Comparison of ENCODE assay signal across 8 cellular contexts in the genomic region with DNA sequence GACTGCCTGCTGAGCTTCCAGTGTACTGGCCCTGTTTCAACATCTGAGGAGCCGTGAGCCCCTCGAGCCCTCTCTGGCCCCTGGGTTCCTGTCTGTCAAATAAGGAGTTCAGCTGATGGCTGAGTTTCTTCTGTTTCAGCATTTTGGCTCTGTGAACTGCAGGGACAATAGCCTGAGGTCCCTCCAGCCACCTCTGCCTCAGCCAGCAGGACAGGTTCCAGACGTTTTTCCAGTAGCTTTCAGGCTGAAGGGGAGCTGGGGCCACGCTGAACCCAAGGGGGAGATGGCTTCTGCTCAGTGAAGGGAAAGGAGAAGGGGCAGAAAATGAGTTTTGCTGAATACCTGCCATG. TPM values are rescaled to one million over a fixed set of nuclear protein-coding genes. Genes with fewer than 3 reads are reported as not detected.
DNase-seq lines count a peak whose midpoint lies in the region; ATAC-seq, FAIRE-seq and TF ChIP-seq lines count a peak whose summit lies in the region.
"Had no signal": no experiment of that assay in that cellular context is flagged by ENCODE, and none has a peak within 500 bp of the region (broad histone marks: within the 10 kb centered on the region; RNA-seq: fewer than 3 reads in every experiment).

No MANE protein-coding gene starts in this region.

- H3K9me3 ChIP-seq in ascending aorta: no peaks in the 10 kb centered on the region
- H3K9me3 ChIP-seq in lower lobe of right lung: no peaks in the 10 kb centered on the region
- H3K9me3 ChIP-seq in subcutaneous abdominal adipose tissue (ENCODE audit: control insufficient read depth in 5 of 5, low read length in 5 of 5): no peaks in the 10 kb centered on the region

- H3K36me3 ChIP-seq in ascending aorta (peaks cover 5 to 6% of the 10 kb centered on the region in 2 donors), lower lobe of right lung (peaks cover 9% of the 10 kb centered on the region), subcutaneous abdominal adipose tissue (ENCODE audit: control insufficient read depth in 5 of 5, insufficient read depth in 5 of 5, low read length in 5 of 5) (peaks cover 0 to 8% (median 6%) of the 10 kb centered on the region in 5 donors)

- intact Hi-C loops in ascending aorta (cut with DNase I) (loop anchor here (10.0 kb wide), 3 partner anchors 305 to 895 kb away; partner anchors contain the start of genes ASXL2, ATRAID, CAD and EMILIN1), lower lobe of right lung (cut with DNase I) (no loop called here)

- no peak for DNase-seq in HL-60 (ENCODE audit: low read depth in 1 of 2, low spot score in 1 of 2)
- no peak for DNase-seq in ascending aorta (ENCODE audit: low spot score in 2 of 2)
- DNase-seq in lower lobe of right lung: no peak
- DNase-seq in G401 (ENCODE audit: low spot score): no peak
- no peak for DNase-seq in RCC 7860 (ENCODE audit: low spot score)
- no peak for DNase-seq in activated CD8-positive, alpha-beta memory T cell treated with anti-CD3 and anti-CD28 coated beads, Interleukin-2, amount 50 U/mL, for 4 hours
- DNase-seq: DND-41 had no signal

- H3K4me3 ChIP-seq in HL-60 (replicated peaks; ENCODE audit: insufficient read depth, low read length): no peak overlapping the region
- H3K4me3 ChIP-seq in ascending aorta: no peak overlapping the region
- peak overlapping the region; percentile 11 for H3K4me3 ChIP-seq in lower lobe of right lung
- H3K4me3 ChIP-seq in subcutaneous abdominal adipose tissue (ENCODE audit: low read depth in 1 of 5, low read length in 5 of 5): peak overlapping the region in 2 of 5 donors; percentile 11 to 38

- in situ Hi-C loops in G401 (cut with HindIII; ENCODE audit: low sequenced_read_pairs): no loop called here

- H3K4me1 ChIP-seq in ascending aorta (peaks cover 25 to 47% of the 10 kb centered on the region in 2 donors), lower lobe of right lung (peaks cover 91% of the 10 kb centered on the region), subcutaneous abdominal adipose tissue (ENCODE audit: control insufficient read depth in 5 of 5, insufficient read depth in 5 of 5, low read length in 5 of 5) (peaks cover 28 to 94% (median 88%) of the 10 kb centered on the region in 5 donors)

- ATAC-seq in lower lobe of right lung: no peak

- H3K27ac ChIP-seq in HL-60 (replicated peaks) (peak overlapping the region; percentile 42), ascending aorta (peak overlapping the region; percentile 70 to 81), lower lobe of right lung (peak overlapping the region; percentile 67), subcutaneous abdominal adipose tissue (ENCODE audit: low read depth, low read length) (peak overlapping the region; percentile 93)

- H3K27me3 ChIP-seq in HL-60 (ENCODE audit: insufficient read depth, poor library complexity, severe bottlenecking) (no peaks in the 10 kb centered on the region), ascending aorta (no peaks in the 10 kb centered on the region), lower lobe of right lung (ENCODE audit: low read depth) (no peaks in the 10 kb centered on the region), subcutaneous abdominal adipose tissue (ENCODE audit: control insufficient read depth in 5 of 5, insufficient read depth in 4 of 5, low read length in 5 of 5) (no peaks in the 10 kb centered on the region)

- no peak for TF ChIP-seq CTCF in HL-60 (IDR thresholded peaks at IDR 0.05; ENCODE audit: insufficient read depth, low read length)
- no peak for TF ChIP-seq CTCF in ascending aorta (IDR thresholded peaks at IDR 0.05)
- no peak for TF ChIP-seq CTCF in lower lobe of right lung (IDR thresholded peaks at IDR 0.05)

- peak overlapping the region in 3 of 5 donors; percentile 39 to 72 (median 56) for H3K9ac ChIP-seq in subcutaneous abdominal adipose tissue (ENCODE audit: low read length in 5 of 5)

- no peak for FAIRE-seq in RCC 7860 (lab: Jason Lieb, UNC)

RNA-seq across cellular contexts. Expression of gene SLC35F6, which starts 5.4 kb away (rescaled TPM):
- total RNA-seq in ascending aorta: 43.4 TPM
- total RNA-seq in lower lobe of right lung: 49.3 TPM
- total RNA-seq in G401 (2014; rRNA removed; shearing (Covaris generic)): 15.8 and 27.5 TPM in 2 replicates

RNA-seq across cellular contexts. Expression of gene CENPA, which starts 16.4 kb away (rescaled TPM):
- not detected for total RNA-seq in ascending aorta
- 1.7 TPM for total RNA-seq in lower lobe of right lung
- 42.0 and 59.8 TPM in 2 replicates for total RNA-seq in G401 (2014; rRNA removed; shearing (Covaris generic))

Comparison
In these comparisons a context has a peak if more than half of its experiments do, and no peak if none do; other contexts are left out.
1. H3K27ac ChIP-seq: peak in every context shown above with its lines; median percentile 93 in subcutaneous abdominal adipose tissue; 76 in ascending aorta; 67 in lower lobe of right lung; 42 in HL-60.
2. RNA of gene CENPA, which starts 16.4 kb away (total RNA-seq): 42.0 to 59.8 TPM in G401; 1.7 TPM in lower lobe of right lung (single experiment) and not detected in ascending aorta (single experiment); every median in the first group is over 10 times any median in the second.